Comparison of ENCODE assay signal across 9 cellular contexts in genomic region chr14:77467801-77468200, GRCh38. TPM values are rescaled to one million over a fixed set of nuclear protein-coding genes. Genes with fewer than 3 reads are reported as not detected.
"Had no signal": no experiment of that assay in that cellular context is flagged by ENCODE, and none has a peak within 500 bp of the region (broad histone marks: within the 10 kb centered on the region; RNA-seq: fewer than 3 reads in every experiment).

No MANE protein-coding gene starts in this region.

- DNase-seq: GM23248, GOT3, H7, HFFc6 had no signal

- H3K4me3 ChIP-seq: GM23248, HAP-1 had no signal

- H3K27ac ChIP-seq: GM23248, HL-60 had no signal

- H3K9me3 ChIP-seq: HAP-1 had no signal

RNA-seq across cellular contexts. Expression of gene ISM2, which starts 30.8 kb away (rescaled TPM):
- total RNA-seq: H4, HT1080 had no signal
- polyA plus RNA-seq: IgD-negative memory B cell had no signal

RNA-seq across cellular contexts. Expression of gene NOXRED1, which starts 44.5 kb away (rescaled TPM):
- total RNA-seq: GM23248, H4, HT1080 had no signal
